Comparison of ENCODE assay signal across 1 cellular context in the genomic region with DNA sequence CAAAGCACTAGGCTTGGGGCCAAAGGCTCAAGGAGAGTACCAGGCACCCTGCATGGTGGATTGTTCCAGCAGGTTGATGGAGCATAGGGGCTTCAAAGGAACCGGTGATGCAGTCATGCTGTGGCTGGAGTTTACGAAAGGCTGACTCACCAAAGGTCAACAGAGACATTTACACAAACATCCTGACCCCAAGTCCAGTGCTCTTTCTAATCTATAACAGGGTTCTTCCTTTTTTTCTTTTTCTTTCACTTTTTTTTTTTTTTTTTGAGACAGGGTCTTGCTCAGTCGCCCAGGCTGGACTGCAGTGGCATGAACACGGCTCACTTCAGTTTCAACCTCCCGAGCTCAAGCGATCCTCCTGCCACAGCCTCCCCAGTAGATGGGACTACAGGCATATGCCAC.
A peak's percentile ranks its signal among the peaks of the same experiment; 100 is the strongest.
TF ChIP-seq lines count a peak whose summit lies in the region.

No MANE protein-coding gene starts in this region.

TF ChIP-seq in HepG2, 621 proteins besides CTCF, POLR2A, EP300 and RAD21 (continued from another document):
- TF ChIP-seq, protein P1, sequence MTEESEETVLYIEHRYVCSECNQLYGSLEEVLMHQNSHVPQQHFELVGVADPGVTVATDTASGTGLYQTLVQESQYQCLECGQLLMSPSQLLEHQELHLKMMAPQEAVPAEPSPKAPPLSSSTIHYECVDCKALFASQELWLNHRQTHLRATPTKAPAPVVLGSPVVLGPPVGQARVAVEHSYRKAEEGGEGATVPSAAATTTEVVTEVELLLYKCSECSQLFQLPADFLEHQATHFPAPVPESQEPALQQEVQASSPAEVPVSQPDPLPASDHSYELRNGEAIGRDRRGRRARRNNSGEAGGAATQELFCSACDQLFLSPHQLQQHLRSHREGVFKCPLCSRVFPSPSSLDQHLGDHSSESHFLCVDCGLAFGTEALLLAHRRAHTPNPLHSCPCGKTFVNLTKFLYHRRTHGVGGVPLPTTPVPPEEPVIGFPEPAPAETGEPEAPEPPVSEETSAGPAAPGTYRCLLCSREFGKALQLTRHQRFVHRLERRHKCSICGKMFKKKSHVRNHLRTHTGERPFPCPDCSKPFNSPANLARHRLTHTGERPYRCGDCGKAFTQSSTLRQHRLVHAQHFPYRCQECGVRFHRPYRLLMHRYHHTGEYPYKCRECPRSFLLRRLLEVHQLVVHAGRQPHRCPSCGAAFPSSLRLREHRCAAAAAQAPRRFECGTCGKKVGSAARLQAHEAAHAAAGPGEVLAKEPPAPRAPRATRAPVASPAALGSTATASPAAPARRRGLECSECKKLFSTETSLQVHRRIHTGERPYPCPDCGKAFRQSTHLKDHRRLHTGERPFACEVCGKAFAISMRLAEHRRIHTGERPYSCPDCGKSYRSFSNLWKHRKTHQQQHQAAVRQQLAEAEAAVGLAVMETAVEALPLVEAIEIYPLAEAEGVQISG (CRISPR knock-in tag; IDR thresholded peaks at IDR 0.05), result peak; percentile 72
- TF ChIP-seq MEIS2 (CRISPR knock-in tag; IDR thresholded peaks at IDR 0.05), result peak; percentile 68; the same call in 1 of the 2 replicates
- TF ChIP-seq, protein P2, sequence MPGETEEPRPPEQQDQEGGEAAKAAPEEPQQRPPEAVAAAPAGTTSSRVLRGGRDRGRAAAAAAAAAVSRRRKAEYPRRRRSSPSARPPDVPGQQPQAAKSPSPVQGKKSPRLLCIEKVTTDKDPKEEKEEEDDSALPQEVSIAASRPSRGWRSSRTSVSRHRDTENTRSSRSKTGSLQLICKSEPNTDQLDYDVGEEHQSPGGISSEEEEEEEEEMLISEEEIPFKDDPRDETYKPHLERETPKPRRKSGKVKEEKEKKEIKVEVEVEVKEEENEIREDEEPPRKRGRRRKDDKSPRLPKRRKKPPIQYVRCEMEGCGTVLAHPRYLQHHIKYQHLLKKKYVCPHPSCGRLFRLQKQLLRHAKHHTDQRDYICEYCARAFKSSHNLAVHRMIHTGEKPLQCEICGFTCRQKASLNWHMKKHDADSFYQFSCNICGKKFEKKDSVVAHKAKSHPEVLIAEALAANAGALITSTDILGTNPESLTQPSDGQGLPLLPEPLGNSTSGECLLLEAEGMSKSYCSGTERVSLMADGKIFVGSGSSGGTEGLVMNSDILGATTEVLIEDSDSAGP (CRISPR knock-in tag; IDR thresholded peaks at IDR 0.05; ENCODE audit: borderline replicate concordance), result no peak
TF ChIP-seq in HepG2: peak in this region for 207.
